ENCODE assay signal across 20 cellular contexts in the genomic region with DNA sequence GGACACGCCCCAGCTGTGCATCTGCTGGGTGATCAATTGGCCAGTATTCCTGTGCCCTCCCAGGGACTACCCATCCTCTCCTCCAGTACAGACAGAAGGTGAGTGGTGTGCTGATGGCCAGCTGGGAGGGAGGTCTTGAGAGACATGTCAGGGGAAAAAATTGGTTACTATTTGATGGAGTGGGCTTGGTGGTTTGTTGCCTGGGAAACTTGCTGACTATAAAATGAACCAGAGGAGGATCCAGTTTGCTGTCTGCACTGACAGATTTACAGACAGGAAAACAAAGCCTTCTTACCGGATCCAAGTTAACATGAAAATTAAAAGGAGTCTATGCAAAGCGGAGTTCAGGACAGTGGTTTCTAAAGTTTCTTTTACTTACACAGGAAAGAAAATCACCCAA. TPM values are rescaled to one million over a fixed set of nuclear protein-coding genes. Genes with fewer than 3 reads are reported as not detected.
DNase-seq lines count a peak whose midpoint lies in the region; ATAC-seq and TF ChIP-seq lines count a peak whose summit lies in the region.
"Had no signal": no experiment of that assay in that cellular context is flagged by ENCODE, and none has a peak within 500 bp of the region (broad histone marks: within the 10 kb centered on the region; RNA-seq: fewer than 3 reads in every experiment).

No MANE protein-coding gene starts in this region.

- H3K9me3 ChIP-seq in HAP-1, result no peaks in the 10 kb centered on the region
- H3K9me3 ChIP-seq in ascending aorta, result no peaks in the 10 kb centered on the region
- H3K9me3 ChIP-seq in thoracic aorta, result no peaks in the 10 kb centered on the region

- H3K36me3 ChIP-seq in HAP-1 (replicated peaks), result peaks cover 12% of the 10 kb centered on the region
- H3K36me3 ChIP-seq in ascending aorta, result peaks cover 0 to 12% of the 10 kb centered on the region in 2 donors
- peaks cover 13% of the 10 kb centered on the region for H3K36me3 ChIP-seq in thoracic aorta

- TF ChIP-seq CTCF in ascending aorta (IDR thresholded peaks at IDR 0.05), result no peak
- no peak for TF ChIP-seq CTCF in thoracic aorta (IDR thresholded peaks at IDR 0.05)

- DNase-seq in HAP-1 (ENCODE audit: low spot score in 2 of 2), result peak; percentile 51 to 87
- DNase-seq in ascending aorta (ENCODE audit: low spot score in 2 of 2), result no peak
- peak; percentile 58 for DNase-seq in left kidney (ENCODE audit: low read depth, low spot score)
- no peak for DNase-seq in thoracic aorta (ENCODE audit: low spot score)
- DNase-seq in superior temporal gyrus (ENCODE audit: extremely low spot score), result no peak
- no peak for DNase-seq in germinal center (ENCODE audit: low spot score)
- DNase-seq: EL; GF-D8; KG1; NCI-H1092 treated with DMSO at 0.1 percent for 48 hours; NCI-H1436 treated with DMSO at 0.1 percent for 48 hours; NCI-H1930; NCI-H2227 treated with DMSO at 0.1 percent for 48 hours; NCI-H510A; NCI-H774; NK-92 treated with Interleukin-12 subunit alpha and Interleukin-12 subunit beta, amount 100 ng/mL, for 24 hours; SIG-M5 had no signal

- H3K27me3 ChIP-seq in HAP-1 (ENCODE audit: low read depth), result no peaks in the 10 kb centered on the region
- H3K27me3 ChIP-seq in ascending aorta, result no peaks in the 10 kb centered on the region
- H3K27me3 ChIP-seq in thoracic aorta (replicated peaks; ENCODE audit: insufficient read depth), result no peaks in the 10 kb centered on the region

- H3K4me3 ChIP-seq in HAP-1 (no peak overlapping the region), ascending aorta (no peak overlapping the region), thoracic aorta (no peak overlapping the region)

- in situ Hi-C loops in HAP-1 (cut with MboI; ENCODE audit: low sequenced_read_pairs), result loop anchor here (10.0 kb wide), 2 partner anchors 97 to 167 kb away; no protein-coding TSS in a partner anchor

- ATAC-seq in thoracic aorta (ENCODE audit: insufficient number of reproducible peaks, low FRiP score, low read depth), result no peak
- ATAC-seq in GM19328 (IDR thresholded peaks at IDR 0.05; ENCODE audit: unreplicated experiment), result no peak
- ATAC-seq: Panc1 had no signal

- H3K4me1 ChIP-seq in HAP-1 (peaks cover 78% of the 10 kb centered on the region), ascending aorta (peaks cover 35 to 91% of the 10 kb centered on the region in 2 donors), thoracic aorta (ENCODE audit: control insufficient read depth in 1 of 2, low read depth in 2 of 2) (peaks cover 51 to 99% of the 10 kb centered on the region in 2 donors)

- peak overlapping the region; percentile 93 to 95 for H3K27ac ChIP-seq in ascending aorta
- H3K27ac ChIP-seq in thoracic aorta, result peak overlapping the region; percentile 97
- H3K27ac ChIP-seq: C4-2B had no signal

- intact Hi-C loops in ascending aorta (cut with DNase I), result loop anchor here (10.0 kb wide), 1 partner anchor 297 kb away; no protein-coding TSS in a partner anchor

RNA-seq across cellular contexts. Expression of gene MAP1B, which starts 40.3 kb away (rescaled TPM):
- 1,059 TPM for total RNA-seq in ascending aorta
- total RNA-seq in thoracic aorta, result 1,000 to 10,000 TPM in 1 of 2 donors, 100 to 1,000 TPM in 1; 616 to 1,045 TPM

Comparison
In these comparisons a context has a peak if more than half of its experiments do, and no peak if none do; other contexts are left out.
1. DNase-seq: peak in HAP-1 (2 of 2) and left kidney (single experiment); none in ascending aorta (0 of 2), thoracic aorta (single experiment), superior temporal gyrus (single experiment) and germinal center (single experiment).